Comparison of ENCODE assay signal across 9 cellular contexts in genomic region chr19:48683349-48683748, GRCh38. TPM values are rescaled to one million over a fixed set of nuclear protein-coding genes. Genes with fewer than 3 reads are reported as not detected.
DNase-seq lines count a peak whose midpoint lies in the region; ATAC-seq and TF ChIP-seq lines count a peak whose summit lies in the region.
"Had no signal": no experiment of that assay in that cellular context is flagged by ENCODE, and none has a peak within 500 bp of the region (broad histone marks: within the 10 kb centered on the region; RNA-seq: fewer than 3 reads in every experiment).

No MANE protein-coding gene starts in this region.

- H3K27ac ChIP-seq in adrenal gland = no peak overlapping the region

- H3K4me3 ChIP-seq in adrenal gland = peak overlapping the region in 1 of 4 donors; percentile 32

- H3K36me3 ChIP-seq in adrenal gland (replicated peaks in 1 of 2) = no peaks in the 10 kb centered on the region

- no peaks in the 10 kb centered on the region for H3K27me3 ChIP-seq in adrenal gland

- intact Hi-C loops in adrenal gland (cut with DNase I) = no loop called here

- DNase-seq in activated CD4-positive, alpha-beta T cell treated with anti-CD3 and anti-CD28 coated beads for 48 hours = peak; percentile 33
- no peak for DNase-seq in activated CD4-positive, alpha-beta T cell treated with anti-CD3 and anti-CD28 coated beads, Interleukin-2, amount 50 U/mL, for 4 hours
- DNase-seq in adrenal gland (peak in 5 of 7 donors; percentile 61 to 76 (median 64)), hepatic stellate cell (ENCODE audit: low spot score) (peak; percentile 26), OCI-M1 (lab: John Stamatoyannopoulos, UW) (no peak)
- peak; percentile 28 for DNase-seq in stimulated activated CD8-positive, alpha-beta memory T cell treated with anti-CD3 and anti-CD28 coated beads, Interleukin-4, amount 100 ng/mL, for 24 hours (ENCODE audit: low read depth)

- ATAC-seq in HG02571 (IDR thresholded peaks at IDR 0.05; ENCODE audit: unreplicated experiment) = no peak
- no peak for ATAC-seq in HG03196 (IDR thresholded peaks at IDR 0.05; ENCODE audit: unreplicated experiment)
- ATAC-seq: activated T-helper 17 cell treated with anti-CD3 and anti-CD28 coated beads, Interleukin-2, amount 50 U/mL, for 72 hours had no signal

- TF ChIP-seq POLR2A in adrenal gland (IDR thresholded peaks at IDR 0.05) = no peak

- 43 to 69% (median 56%) methylated on average over 11 of the region's 11 CpGs for WGBS in adrenal gland, 4 donors

- H3K9me3 ChIP-seq in adrenal gland (replicated peaks in 1 of 3) = no peaks in the 10 kb centered on the region

- TF ChIP-seq CTCF in adrenal gland (IDR thresholded peaks at IDR 0.05) = no peak

- H3K4me1 ChIP-seq in adrenal gland (replicated peaks in 1 of 2) = no peaks in the 10 kb centered on the region

RNA-seq across cellular contexts. Expression of gene NTN5, which starts 10.5 kb away (rescaled TPM):
- 1 to 10 TPM in 1 of 8 donors, under 1 TPM in 4, not detected in 3; 0.36 to 2.4 (median 0.42) TPM for total RNA-seq in adrenal gland
- polyA plus RNA-seq in adrenal gland = 1 to 10 TPM in 2 of 3 donors, under 1 TPM in 1; 0.11 to 2.4 (median 1.1) TPM

RNA-seq across cellular contexts. Expression of gene FUT2, which starts 12.4 kb away (rescaled TPM):
- not detected for total RNA-seq in adrenal gland
- polyA plus RNA-seq in adrenal gland = under 1 TPM in 2 of 3 donors, not detected in 1; 0.03 to 0.24 TPM
- total RNA-seq: activated T-helper 17 cell treated with anti-CD3 and anti-CD28 coated beads, Interleukin-2, amount 50 U/mL, for 72 hours had no signal

RNA-seq across cellular contexts. Expression of gene MAMSTR, which starts 36.2 kb away (rescaled TPM):
- 10 to 100 TPM in 7 of 8 donors, 1 to 10 TPM in 1; 9.4 to 45.9 (median 26.4) TPM for total RNA-seq in adrenal gland
- 10 to 100 TPM in 2 of 3 donors, 1 to 10 TPM in 1; 8.9 to 57.9 (median 31.9) TPM for polyA plus RNA-seq in adrenal gland

RNA-seq across cellular contexts. Expression of gene CA11, which starts 37.4 kb away (rescaled TPM):
- 10 to 100 TPM in 7 of 8 donors, 1 to 10 TPM in 1; 6.0 to 44.2 (median 23.7) TPM for total RNA-seq in adrenal gland
- polyA plus RNA-seq in adrenal gland = 100 to 1,000 TPM in 1 of 3 donors, 10 to 100 TPM in 2; 17.7 to 125 (median 50.4) TPM

RNA-seq across cellular contexts. Expression of gene DBP, which starts 46.2 kb away (rescaled TPM):
- 10 to 100 TPM; 30.1 to 78.3 (median 56.8) TPM for total RNA-seq in adrenal gland
- polyA plus RNA-seq in adrenal gland = 10 to 100 TPM; 11.5 to 80.6 (median 57.9) TPM

Comparison
In these comparisons a context has a peak if more than half of its experiments do, and no peak if none do; other contexts are left out.
1. DNase-seq: peak in activated CD4-positive, alpha-beta T cell treated with anti-CD3 and anti-CD28 coated beads for 48 hours (single experiment), adrenal gland (5 of 7), hepatic stellate cell (single experiment) and stimulated activated CD8-positive, alpha-beta memory T cell treated with anti-CD3 and anti-CD28 coated beads, Interleukin-4, amount 100 ng/mL, for 24 hours (single experiment); none in activated CD4-positive, alpha-beta T cell treated with anti-CD3 and anti-CD28 coated beads, Interleukin-2, amount 50 U/mL, for 4 hours (0 of 2) and OCI-M1 (single experiment).